Comparison of ENCODE assay signal across 16 cellular contexts in genomic region chr15:22889146-22889818, GRCh38. TPM values are rescaled to one million over a fixed set of nuclear protein-coding genes. Genes with fewer than 3 reads are reported as not detected.
DNase-seq lines count a peak whose midpoint lies in the region; TF ChIP-seq lines count a peak whose summit lies in the region.
"Had no signal": no experiment of that assay in that cellular context is flagged by ENCODE, and none has a peak within 500 bp of the region (broad histone marks: within the 10 kb centered on the region; RNA-seq: fewer than 3 reads in every experiment).

No MANE protein-coding gene starts in this region.

- no peak overlapping the region for H3K14ac ChIP-seq in mesenchymal stem cell (ENCODE audit: low read length in 2 of 2)

- H3K27ac ChIP-seq in mesenchymal stem cell (ENCODE audit: low read length, poor library complexity, severe bottlenecking) = no peak overlapping the region
- H3K27ac ChIP-seq in smooth muscle cell (ENCODE audit: low read depth) = peak overlapping the region; percentile 95
- no peak overlapping the region for H3K27ac ChIP-seq in tibial nerve
- H3K27ac ChIP-seq in vagina = no peak overlapping the region

- peaks cover 12% of the 10 kb centered on the region for H4K20me1 ChIP-seq in smooth muscle cell (ENCODE audit: low read depth)

- TF ChIP-seq CTCF in HFFc6 (IDR thresholded peaks at IDR 0.05) = no peak
- no peak for TF ChIP-seq CTCF in chondrocyte (IDR thresholded peaks at IDR 0.05)
- TF ChIP-seq CTCF in smooth muscle cell (IDR thresholded peaks at IDR 0.05; ENCODE audit: borderline replicate concordance, insufficient read depth, poor library complexity, severe bottlenecking) = no peak
- TF ChIP-seq CTCF in tibial nerve (IDR thresholded peaks at IDR 0.05) = no peak
- no peak for TF ChIP-seq CTCF in vagina (IDR thresholded peaks at IDR 0.05)

- intact Hi-C loops in vagina (cut with DNase I) = no loop called here

- no peak overlapping the region for H2BK120ac ChIP-seq in mesenchymal stem cell (ENCODE audit: low read depth, low read length)

- no peak overlapping the region for H4K8ac ChIP-seq in mesenchymal stem cell (ENCODE audit: low read length)

- H3K4me3 Mint-ChIP-seq in HFFc6 = no peak overlapping the region
- H3K4me3 Mint-ChIP-seq in chondrocyte (ENCODE audit: unreplicated experiment) = no peak overlapping the region
- H3K4me3 Mint-ChIP-seq: CD4-positive, CD25-positive, alpha-beta regulatory T cell had no signal

- H3K27me3 Mint-ChIP-seq in HFFc6 (ENCODE audit: insufficient read depth) (peaks cover 2% of the 10 kb centered on the region), chondrocyte (ENCODE audit: low read depth) (no peaks in the 10 kb centered on the region)
- H3K27me3 Mint-ChIP-seq: CD4-positive, CD25-positive, alpha-beta regulatory T cell had no signal

- H3K4ac ChIP-seq in mesenchymal stem cell (ENCODE audit: low read depth in 1 of 2, low read length in 2 of 2) = peak overlapping the region in 1 of 2 experiments; percentile 44

- peak overlapping the region; percentile 74 for H2BK15ac ChIP-seq in mesenchymal stem cell (ENCODE audit: low read depth, poor library complexity, severe bottlenecking)

- H3K27me3 ChIP-seq in mesenchymal stem cell (ENCODE audit: control insufficient read depth in 1 of 2, insufficient read depth in 1 of 2, low read length in 2 of 2) = no peaks in the 10 kb centered on the region
- H3K27me3 ChIP-seq in smooth muscle cell (ENCODE audit: low read depth) = no peaks in the 10 kb centered on the region
- no peaks in the 10 kb centered on the region for H3K27me3 ChIP-seq in tibial nerve
- H3K27me3 ChIP-seq in vagina = no peaks in the 10 kb centered on the region

- H3K9me3 ChIP-seq in mesenchymal stem cell (ENCODE audit: control insufficient read depth, low read length) (no peaks in the 10 kb centered on the region), smooth muscle cell (replicated peaks; ENCODE audit: low read depth) (no peaks in the 10 kb centered on the region), tibial nerve (no peaks in the 10 kb centered on the region), vagina (no peaks in the 10 kb centered on the region)

- TF ChIP-seq EP300 in tibial nerve (IDR thresholded peaks at IDR 0.05) = no peak

- H2BK5ac ChIP-seq in mesenchymal stem cell (ENCODE audit: low read depth, low read length, poor library complexity, severe bottlenecking) = no peak overlapping the region

- H3K4me2 ChIP-seq in mesenchymal stem cell (ENCODE audit: low read length, poor library complexity, severe bottlenecking) (no peak overlapping the region), smooth muscle cell (no peak overlapping the region)

- no peaks in the 10 kb centered on the region for H3K79me2 ChIP-seq in smooth muscle cell (ENCODE audit: low read depth)

- H3K23ac ChIP-seq in mesenchymal stem cell (ENCODE audit: low read length in 2 of 2) = no peak overlapping the region

- H3K4me1 ChIP-seq in mesenchymal stem cell (ENCODE audit: control insufficient read depth, insufficient read depth, low read depth, low read length) (peaks cover 7% of the 10 kb centered on the region), smooth muscle cell (ENCODE audit: low read depth) (no peaks in the 10 kb centered on the region), tibial nerve (no peaks in the 10 kb centered on the region), vagina (no peaks in the 10 kb centered on the region)

- H3K4me3 ChIP-seq in mesenchymal stem cell (ENCODE audit: insufficient read depth in 1 of 2, low read depth in 1 of 2, low read length in 2 of 2) (no peak overlapping the region), smooth muscle cell (no peak overlapping the region), tibial nerve (no peak overlapping the region), vagina (no peak overlapping the region)

- peak overlapping the region in 1 of 2 experiments; percentile 74 for H2BK12ac ChIP-seq in mesenchymal stem cell (ENCODE audit: low read length in 2 of 2)

- H3K9me3 Mint-ChIP-seq in HFFc6 (no peaks in the 10 kb centered on the region), chondrocyte (ENCODE audit: low read depth) (no peaks in the 10 kb centered on the region)
- H3K9me3 Mint-ChIP-seq: CD4-positive, CD25-positive, alpha-beta regulatory T cell had no signal

- H2AFZ ChIP-seq in mesenchymal stem cell (ENCODE audit: low read depth, low read length) (no peak overlapping the region), smooth muscle cell (ENCODE audit: low read depth) (no peak overlapping the region)

- WGBS in mesenchymal stem cell = over 99% methylated on average over 14 of the region's 14 CpGs
- WGBS in smooth muscle cell (ENCODE audit: low lambda C conversion rate) = 96% methylated on average over 14 of the region's 14 CpGs
- 92 to 93% methylated on average over 14 of the region's 14 CpGs for WGBS in tibial nerve, 2 donors

- TF ChIP-seq POLR2A in tibial nerve (IDR thresholded peaks at IDR 0.05) (no peak), vagina (IDR thresholded peaks at IDR 0.05) (no peak)

- peak overlapping the region in 1 of 2 experiments; percentile 6 for H3K18ac ChIP-seq in mesenchymal stem cell (ENCODE audit: low read depth in 1 of 2, low read length in 2 of 2)

- peaks cover 21% of the 10 kb centered on the region for H3K79me1 ChIP-seq in mesenchymal stem cell (replicated peaks; ENCODE audit: low read length, poor library complexity, severe bottlenecking)

- peak overlapping the region; percentile 70 for H4K91ac ChIP-seq in mesenchymal stem cell (ENCODE audit: low read length)

- DNase-seq in HFFc6 (no peak), chondrocyte (ENCODE audit: low spot score) (peak; percentile 77), mesenchymal stem cell (no peak), smooth muscle cell (lab: John Stamatoyannopoulos, UW; ENCODE audit: unreplicated experiment) (no peak), tibial nerve (ENCODE audit: low spot score in 2 of 2) (no peak), middle frontal gyrus (ENCODE audit: extremely low spot score, low spot score) (no peak), vagina (ENCODE audit: extremely low spot score in 2 of 2) (no peak)
- DNase-seq: CD4-positive, CD25-positive, alpha-beta regulatory T cell; KG1; NCI-H1092 treated with DMSO at 0.1 percent for 48 hours; NCI-H1436 treated with DMSO at 0.1 percent for 48 hours; NCI-H2029; NCI-H2227 treated with DMSO at 0.1 percent for 48 hours; NCI-H510A treated with DMSO at 0.1 percent for 48 hours; NCI-H748 treated with DMSO at 0.1 percent for 48 hours; Right ventricle myocardium superior had no signal

- H3K9ac ChIP-seq in mesenchymal stem cell (ENCODE audit: low read length) = peak overlapping the region; percentile 81
- peak overlapping the region; percentile 38 for H3K9ac ChIP-seq in smooth muscle cell (ENCODE audit: low read depth)

- H3K36me3 Mint-ChIP-seq in HFFc6 (ENCODE audit: low read depth) = peaks cover 50% of the 10 kb centered on the region
- peaks cover 16% of the 10 kb centered on the region for H3K36me3 Mint-ChIP-seq in chondrocyte (ENCODE audit: low read depth)
- H3K36me3 Mint-ChIP-seq: CD4-positive, CD25-positive, alpha-beta regulatory T cell had no signal

- no peak overlapping the region for H2AK5ac ChIP-seq in mesenchymal stem cell (ENCODE audit: low read length, severe bottlenecking)

- peak overlapping the region; percentile 97 for H3K27ac Mint-ChIP-seq in HFFc6
- peak overlapping the region; percentile 97 for H3K27ac Mint-ChIP-seq in chondrocyte (ENCODE audit: unreplicated experiment)
- H3K27ac Mint-ChIP-seq: CD4-positive, CD25-positive, alpha-beta regulatory T cell had no signal

- H3F3A ChIP-seq in smooth muscle cell (ENCODE audit: low read depth) = peaks cover 13% of the 10 kb centered on the region

- H3K4me1 Mint-ChIP-seq in HFFc6 (ENCODE audit: low read depth) (peaks cover 27% of the 10 kb centered on the region), chondrocyte (ENCODE audit: low read depth) (peaks cover 18% of the 10 kb centered on the region)
- H3K4me1 Mint-ChIP-seq: CD4-positive, CD25-positive, alpha-beta regulatory T cell had no signal

- H3K36me3 ChIP-seq in mesenchymal stem cell (ENCODE audit: control insufficient read depth in 1 of 2, insufficient read depth in 2 of 2, low read depth in 1 of 2, low read length in 2 of 2) (peaks cover 37 to 41% of the 10 kb centered on the region in 2 experiments), smooth muscle cell (ENCODE audit: low read depth) (no peaks in the 10 kb centered on the region), tibial nerve (peaks cover 0 to 94% (median 0%) of the 10 kb centered on the region in 3 donors), vagina (peaks cover 0 to 38% of the 10 kb centered on the region in 2 donors)

RNA-seq across cellular contexts. Expression of gene NIPA2, which starts 50.8 kb away (rescaled TPM):
- 10 to 100 TPM; 71.7 to 92.4 (median 76.6) TPM for total RNA-seq in HFFc6 (2021; fragmentation: NEBNext Ultra II Directional; extraction: Animal tissue kit (Norgen Biotek cat#: 25700))
- total RNA-seq in chondrocyte = 59.3 to 60.9 TPM (median 60.4 TPM) in 3 replicates
- polyA plus RNA-seq in mesenchymal stem cell (2013, experiment 1 of 2) = 53.0 TPM
- 54.4 TPM for polyA plus RNA-seq in mesenchymal stem cell (2013, experiment 2 of 2)
- 70.5 and 85.9 TPM in 2 replicates for total RNA-seq in smooth muscle cell
- 44.7 and 48.6 TPM in 2 replicates for polyA plus RNA-seq in smooth muscle cell
- total RNA-seq in tibial nerve = 10 to 100 TPM; 33.2 to 66.9 (median 52.7) TPM
- 23.1 TPM for total RNA-seq in vagina
